Comparison of ENCODE assay signal across 29 cellular contexts in the genomic region with DNA sequence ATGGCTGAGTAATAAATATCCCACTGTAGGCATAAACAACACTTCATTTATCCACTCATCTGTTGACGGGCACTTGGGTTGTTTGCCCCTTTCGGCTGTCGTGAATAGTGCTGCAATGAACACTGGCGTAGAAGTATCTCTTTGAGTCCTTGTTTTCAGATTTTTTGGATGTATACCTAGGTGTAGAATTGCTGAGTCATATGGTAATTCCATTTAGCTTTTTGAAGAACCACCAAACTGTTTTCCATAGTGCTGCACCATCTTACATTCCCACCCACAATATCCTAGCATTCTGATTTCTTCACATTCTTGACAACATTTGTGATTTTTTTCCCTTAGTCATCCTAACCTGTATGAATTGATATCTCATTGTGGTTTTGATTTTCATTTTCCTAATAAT.
"Had no signal": no experiment of that assay in that cellular context is flagged by ENCODE, and none has a peak within 500 bp of the region (broad histone marks: within the 10 kb centered on the region; RNA-seq: fewer than 3 reads in every experiment).

No MANE protein-coding gene starts in this region.

- ATAC-seq: natural killer cell; psoas muscle; right cardiac atrium; sciatic nerve; stimulated activated memory B cell treated with anti-CD40 and anti-IgM and Interleukin-4, amounts not matched to agents 10 μg/mL and 1 μg/mL and 100 μg/mL, for 72 hours; stimulated activated naive CD8-positive, alpha-beta T cell treated with anti-CD3 and anti-CD28 coated beads, Interleukin-15, amount 100 ng/mL, for 72 hours; stimulated activated naive CD8-positive, alpha-beta T cell treated with anti-CD3 and anti-CD28 coated beads, Interleukin-15, Interleukin-2, amounts not matched to agents 100 U/mL and 50 U/mL, for 24 hours had no signal

- H3K36me3 ChIP-seq: neural progenitor cell, ovary, spleen, thoracic aorta, thyroid gland, tibial nerve, upper lobe of left lung, vagina had no signal

- H3K27me3 ChIP-seq: neural progenitor cell, ovary, thyroid gland, tibial nerve, upper lobe of left lung, vagina had no signal

- H3K9me3 ChIP-seq: ovary, psoas muscle, thoracic aorta, thyroid gland, upper lobe of left lung, vagina had no signal

- FAIRE-seq: urothelium cell line had no signal

- H3K9ac ChIP-seq: neural progenitor cell, parathyroid adenoma had no signal

- H3K4me1 ChIP-seq: parathyroid adenoma, psoas muscle, spleen, upper lobe of left lung, vagina had no signal

- H3K27ac ChIP-seq: neural progenitor cell, ovary, parathyroid adenoma, psoas muscle, skin epidermis, spleen, thoracic aorta, thyroid gland, tibial nerve, upper lobe of left lung, vagina had no signal

- H3K79me2 ChIP-seq: parathyroid adenoma had no signal

- H2AFZ ChIP-seq: neural progenitor cell, parathyroid adenoma had no signal

- H3K4me2 ChIP-seq: neural progenitor cell, smooth muscle cell had no signal

- DNase-seq: natural killer cell; occipital lobe; ovary; posterior cingulate gyrus; psoas muscle; right cardiac atrium; spleen; stimulated activated CD4-positive, alpha-beta T cell treated with anti-CD3 and anti-CD28 coated beads, Interleukin-12 subunit alpha, Interleukin-12 subunit beta, amount 100 ng/mL, for 4 hours; stimulated activated CD4-positive, alpha-beta T cell treated with anti-CD3 and anti-CD28 coated beads, Interleukin-1b, Interleukin-23, amount 100 ng/mL, for 48 hours; stimulated activated CD4-positive, alpha-beta T cell treated with anti-CD3 and anti-CD28 coated beads, Interleukin-4, amount 100 ng/mL, for 1 hour; stimulated activated CD4-positive, alpha-beta T cell treated with anti-CD3 and anti-CD28 coated beads, Interleukin-4, amount 100 ng/mL, for 4 hours; stimulated activated CD8-positive, alpha-beta memory T cell treated with anti-CD3 and anti-CD28 coated beads, Interleukin-4, amount 100 ng/mL, for 48 hours; stimulated activated naive CD4-positive, alpha-beta T cell; stimulated activated naive CD8-positive, alpha-beta T cell treated with anti-CD3 and anti-CD28 coated beads, Interleukin-15, amount 100 ng/mL, for 72 hours; stimulated activated naive CD8-positive, alpha-beta T cell treated with anti-CD3 and anti-CD28 coated beads, Interleukin-15, Interleukin-2, amounts not matched to agents 100 U/mL and 50 U/mL, for 24 hours; substantia nigra; thyroid gland; trophoblast cell; upper lobe of left lung had no signal

- H3K4me3 ChIP-seq: neural progenitor cell, ovary, psoas muscle, skin epidermis, smooth muscle cell, spleen, thoracic aorta, thyroid gland, tibial nerve, upper lobe of left lung, vagina had no signal
